8 cellular contexts compared by ENCODE assay signal in the genomic region with DNA sequence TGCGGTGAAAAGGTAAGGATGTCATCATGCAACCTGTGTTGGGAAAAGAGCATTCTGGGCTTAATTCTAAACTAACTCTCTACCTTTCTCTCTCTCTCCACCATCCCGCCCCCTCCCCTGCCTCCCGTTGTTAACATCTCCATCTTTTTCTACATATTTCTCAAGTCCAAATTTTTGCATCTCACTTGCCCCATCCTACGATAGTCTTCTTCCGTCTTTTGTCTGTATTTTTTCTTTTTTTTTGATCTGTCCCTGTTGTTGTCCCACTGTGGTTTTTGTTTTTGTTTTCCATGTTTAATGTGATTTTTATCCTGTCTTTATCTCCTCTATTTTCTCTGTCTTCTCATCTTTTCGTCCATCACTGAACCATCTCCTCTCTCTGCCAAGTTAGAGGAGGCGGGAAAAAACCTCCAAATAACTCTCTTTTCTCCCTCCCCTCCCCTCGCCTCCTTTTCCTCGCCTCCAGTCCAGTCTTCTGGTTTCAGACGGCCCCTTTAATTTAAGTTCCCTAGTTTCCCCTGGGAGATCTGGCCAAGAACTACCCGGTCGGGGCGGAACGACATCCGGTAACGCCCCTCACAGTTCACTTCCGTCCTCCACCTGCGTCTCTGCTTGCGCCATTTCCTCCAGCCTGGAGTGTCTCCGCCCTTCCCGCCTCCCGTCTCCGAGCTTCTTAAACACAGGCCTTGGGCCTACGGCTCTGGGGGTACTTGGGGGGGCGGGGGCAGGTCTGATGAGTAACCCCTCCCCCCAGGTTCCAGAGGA. TPM values are rescaled to one million over a fixed set of nuclear protein-coding genes. Genes with fewer than 3 reads are reported as not detected.
A peak's percentile ranks its signal among the peaks of the same experiment; 100 is the strongest.
DNase-seq lines count a peak whose midpoint lies in the region; ATAC-seq and TF ChIP-seq lines count a peak whose summit lies in the region.

A gene with protein sequence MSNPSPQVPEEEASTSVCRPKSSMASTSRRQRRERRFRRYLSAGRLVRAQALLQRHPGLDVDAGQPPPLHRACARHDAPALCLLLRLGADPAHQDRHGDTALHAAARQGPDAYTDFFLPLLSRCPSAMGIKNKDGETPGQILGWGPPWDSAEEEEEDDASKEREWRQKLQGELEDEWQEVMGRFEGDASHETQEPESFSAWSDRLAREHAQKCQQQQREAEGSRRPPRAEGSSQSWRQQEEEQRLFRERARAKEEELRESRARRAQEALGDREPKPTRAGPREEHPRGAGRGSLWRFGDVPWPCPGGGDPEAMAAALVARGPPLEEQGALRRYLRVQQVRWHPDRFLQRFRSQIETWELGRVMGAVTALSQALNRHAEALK (plus strand): TSS at position 647 of the 765 bp plus-strand sequence. CDS start 87 bp downstream, at position 734.

- peaks cover 72% of the 10 kb centered on the region for H3K4me1 Mint-ChIP-seq in activated naive CD4-positive, alpha-beta T cell treated with anti-CD3 and anti-CD28 coated beads, Interleukin-2, amount 10 ng/mL, durations not matched to agents 7 days and 5 days

- H3K4me1 ChIP-seq in SK-N-SH (ENCODE audit: control insufficient read depth in 1 of 2, insufficient read depth in 2 of 2, low read depth in 1 of 2, low read length in 1 of 2) (peaks cover 8 to 11% of the 10 kb centered on the region in 2 experiments; a peak in 3 of 4 replicates), gastroesophageal sphincter (peaks cover 4 to 56% (median 18%) of the 10 kb centered on the region in 3 donors), neutrophil (ENCODE audit: control insufficient read depth in 1 of 2, insufficient read depth in 1 of 2, low read depth in 1 of 2, low read length in 1 of 2) (peaks cover 56 to 58% of the 10 kb centered on the region in 2 experiments)

- H3K27me3 Mint-ChIP-seq in activated naive CD4-positive, alpha-beta T cell treated with anti-CD3 and anti-CD28 coated beads, Interleukin-2, amount 10 ng/mL, durations not matched to agents 7 days and 5 days: no peaks in the 10 kb centered on the region

- H3K27me3 ChIP-seq in SK-N-SH (ENCODE audit: insufficient read depth) (no peaks in the 10 kb centered on the region), gastroesophageal sphincter (no peaks in the 10 kb centered on the region), neutrophil (no peaks in the 10 kb centered on the region)

- CTCF ChIA-PET in SK-N-SH (lab: Yijun Ruan, JAX): interaction anchor here (0.6 to 11.9 kb wide), 29 partner anchors 8 to 643 kb away, joined by 3 to 301 read pairs (median 3); a partner anchor contains a TSS
- CTCF ChIA-PET in activated naive CD4-positive, alpha-beta T cell treated with anti-CD3 and anti-CD28 coated beads, Interleukin-2, amount 10 ng/mL, durations not matched to agents 7 days and 5 days (lab: Charles Lee): interaction anchor here (0.7 to 17.7 kb wide), 7 partner anchors 12 to 405 kb away, joined by 3 to 1087 read pairs (median 4); a partner anchor contains a TSS

- H3K4me3 Mint-ChIP-seq in activated naive CD4-positive, alpha-beta T cell treated with anti-CD3 and anti-CD28 coated beads, Interleukin-2, amount 10 ng/mL, durations not matched to agents 7 days and 5 days: peak within 1 kb of the TSS; percentile 80

- TF ChIP-seq EP300 in SK-N-SH (IDR thresholded peaks at IDR 0.05; ENCODE audit: borderline replicate concordance in 1 of 2, low read depth in 1 of 2, low read length in 1 of 2) (no peak), gastroesophageal sphincter (IDR thresholded peaks at IDR 0.05) (no peak)

- H3K36me3 Mint-ChIP-seq in activated naive CD4-positive, alpha-beta T cell treated with anti-CD3 and anti-CD28 coated beads, Interleukin-2, amount 10 ng/mL, durations not matched to agents 7 days and 5 days: peaks cover 13% of the 10 kb centered on the region

- peak within 1 kb of the TSS; percentile 74 to 78 for H3K27ac ChIP-seq in SK-N-SH (ENCODE audit: low read depth in 2 of 2, low read length in 1 of 2)
- H3K27ac ChIP-seq in gastroesophageal sphincter: peak within 1 kb of the TSS; percentile 80 to 89 (median 86)
- H3K27ac ChIP-seq in neutrophil: peak within 1 kb of the TSS; percentile 89

- TF ChIP-seq POLR2A in NB4 (IDR thresholded peaks at IDR 0.05; ENCODE audit: extremely low read depth, insufficient read length): peak; percentile 28
- TF ChIP-seq POLR2A in gastroesophageal sphincter (IDR thresholded peaks at IDR 0.05): no peak

- POLR2A ChIA-PET in SK-N-SH (lab: Yijun Ruan, JAX): interaction anchor here (0.6 to 2.4 kb wide), 8 partner anchors 9 to 1425 kb away, joined by 3 to 18 read pairs (median 4); a partner anchor contains a TSS

- under 1% methylated on average over 25 of the region's 25 CpGs for WGBS in SK-N-SH (ENCODE audit: low lambda C conversion rate)
- WGBS in gastroesophageal sphincter (ENCODE audit: low coverage in 1 of 2), 2 donors: 0% methylated on average over 11 to 24 of the region's 25 CpGs

- no peak for TF ChIP-seq RAD21 in SK-N-SH (IDR thresholded peaks at IDR 0.05; ENCODE audit: low read length)

- H3K9me3 Mint-ChIP-seq in activated naive CD4-positive, alpha-beta T cell treated with anti-CD3 and anti-CD28 coated beads, Interleukin-2, amount 10 ng/mL, durations not matched to agents 7 days and 5 days: no peaks in the 10 kb centered on the region

- ATAC-seq in gastroesophageal sphincter: peak; percentile 97

- H3K79me2 ChIP-seq in SK-N-SH (ENCODE audit: insufficient read depth): peaks cover 53% of the 10 kb centered on the region

- H3K36me3 ChIP-seq in SK-N-SH (replicated peaks in 1 of 2; ENCODE audit: control insufficient read depth in 1 of 2, insufficient read depth in 2 of 2, low read length in 1 of 2) (peaks cover 5 to 19% of the 10 kb centered on the region in 2 experiments), gastroesophageal sphincter (peaks cover 0 to 34% of the 10 kb centered on the region in 2 donors), neutrophil (no peaks in the 10 kb centered on the region)

- peaks cover 18% of the 10 kb centered on the region for H3F3A ChIP-seq in SK-N-SH (replicated peaks; ENCODE audit: insufficient read depth)

- H3K4me3 ChIP-seq in NB4 (ENCODE audit: low read depth, low read length): peak within 1 kb of the TSS; percentile 65
- peak within 1 kb of the TSS; percentile 52 to 77 for H3K4me3 ChIP-seq in SK-N-SH (ENCODE audit: low read depth in 2 of 2, low read length in 1 of 2)
- peak within 1 kb of the TSS; percentile 51 to 57 for H3K4me3 ChIP-seq in gastroesophageal sphincter
- H3K4me3 ChIP-seq in neutrophil (ENCODE audit: low read depth in 1 of 2, low read length in 1 of 2): peak within 1 kb of the TSS; percentile 64 to 72

- peak within 1 kb of the TSS; percentile 92 for H3K4me2 ChIP-seq in SK-N-SH

- H3K9me3 ChIP-seq in SK-N-SH (no peaks in the 10 kb centered on the region), gastroesophageal sphincter (no peaks in the 10 kb centered on the region), neutrophil (no peaks in the 10 kb centered on the region)

- peak within 1 kb of the TSS; percentile 88 for H3K9ac ChIP-seq in SK-N-SH

- no peaks in the 10 kb centered on the region for H3K9me2 ChIP-seq in SK-N-SH

- TF ChIP-seq CTCF in NB4 (IDR thresholded peaks at IDR 0.05; ENCODE audit: low read depth, low read length) (no peak), SK-N-SH (IDR thresholded peaks at IDR 0.05) (no peak), gastroesophageal sphincter (IDR thresholded peaks at IDR 0.05) (peak in 1 of 4 experiments; percentile 15), neutrophil (IDR thresholded peaks at IDR 0.05) (peak; percentile 41), subcutaneous adipose tissue (IDR thresholded peaks at IDR 0.05; ENCODE audit: low read depth) (no peak)

- no peaks in the 10 kb centered on the region for H4K20me1 ChIP-seq in SK-N-SH (ENCODE audit: insufficient read depth)

- DNase-seq in Daoy (ENCODE audit: low read depth): peak; percentile 99
- DNase-seq in HCEC 1CT: peak; percentile 98
- DNase-seq in NB4 (ENCODE audit: low read depth): peak; percentile 100
- DNase-seq in SK-N-SH: peak; percentile 90
- DNase-seq in activated naive CD4-positive, alpha-beta T cell treated with anti-CD3 and anti-CD28 coated beads, Interleukin-2, amount 10 ng/mL, durations not matched to agents 7 days and 5 days: peak; percentile 95

- peak within 1 kb of the TSS; percentile 87 for H2AFZ ChIP-seq in SK-N-SH (ENCODE audit: low read depth)

- peak within 1 kb of the TSS; percentile 90 for H3K27ac Mint-ChIP-seq in activated naive CD4-positive, alpha-beta T cell treated with anti-CD3 and anti-CD28 coated beads, Interleukin-2, amount 10 ng/mL, durations not matched to agents 7 days and 5 days

TF ChIP-seq in SK-N-SH, 30 proteins besides CTCF, POLR2A, EP300 and RAD21 (continues in another document):
- TF ChIP-seq EZH2phosphoT487 (IDR thresholded peaks at IDR 0.05; ENCODE audit: borderline replicate concordance, low read depth): no peak
- TF ChIP-seq POLR2AphosphoS5 (IDR thresholded peaks at IDR 0.05; ENCODE audit: low read depth, low read length): peak; percentile 70
- TF ChIP-seq MXI1 (IDR thresholded peaks at IDR 0.05; ENCODE audit: low read depth, low read length): peak; percentile 57
- TF ChIP-seq FOSL2 (IDR thresholded peaks at IDR 0.05; ENCODE audit: borderline replicate concordance, low read depth): 0 out of 2 replicates have a peak, but pooled peaks have one; percentile 1
- TF ChIP-seq, protein P1, sequence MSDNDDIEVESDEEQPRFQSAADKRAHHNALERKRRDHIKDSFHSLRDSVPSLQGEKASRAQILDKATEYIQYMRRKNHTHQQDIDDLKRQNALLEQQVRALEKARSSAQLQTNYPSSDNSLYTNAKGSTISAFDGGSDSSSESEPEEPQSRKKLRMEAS (IDR thresholded peaks at IDR 0.05; ENCODE audit: low read depth): peak; percentile 86
- TF ChIP-seq FOXJ3 (CRISPR knock-in tag; IDR thresholded peaks at IDR 0.05): no peak
- TF ChIP-seq SMC3 (IDR thresholded peaks at IDR 0.05; ENCODE audit: low read depth, low read length): no peak
- 0 out of 2 replicates have a peak, but pooled peaks have one; percentile 76 for TF ChIP-seq SIN3A (IDR thresholded peaks at IDR 0.05; ENCODE audit: borderline replicate concordance, low read depth, low read length)
- TF ChIP-seq, protein P2, sequence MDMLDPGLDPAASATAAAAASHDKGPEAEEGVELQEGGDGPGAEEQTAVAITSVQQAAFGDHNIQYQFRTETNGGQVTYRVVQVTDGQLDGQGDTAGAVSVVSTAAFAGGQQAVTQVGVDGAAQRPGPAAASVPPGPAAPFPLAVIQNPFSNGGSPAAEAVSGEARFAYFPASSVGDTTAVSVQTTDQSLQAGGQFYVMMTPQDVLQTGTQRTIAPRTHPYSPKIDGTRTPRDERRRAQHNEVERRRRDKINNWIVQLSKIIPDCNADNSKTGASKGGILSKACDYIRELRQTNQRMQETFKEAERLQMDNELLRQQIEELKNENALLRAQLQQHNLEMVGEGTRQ (IDR thresholded peaks at IDR 0.05; ENCODE audit: borderline replicate concordance, low read depth, low read length): no peak

RNA-seq across cellular contexts. Expression of the gene that starts here (rescaled TPM):
- 16.2 and 21.5 TPM in 2 replicates for total RNA-seq in Daoy (2014; rRNA removed; shearing (Covaris generic))
- 14.6 and 17.1 TPM in 2 replicates for polyA plus RNA-seq in SK-N-SH (2012; rRNA removed)
- polyA plus RNA-seq in SK-N-SH (2012; cell fraction: cytosol; rRNA removed): 11.8 and 14.3 TPM in 2 replicates
- 20.8 and 29.3 TPM in 2 replicates for polyA plus RNA-seq in SK-N-SH (2012; cell fraction: nucleus; rRNA removed)
- total RNA-seq in gastroesophageal sphincter (10 to 100 TPM; 21.3 to 44.2 (median 28.5) TPM), subcutaneous adipose tissue (10 to 100 TPM in 3 of 4 donors, 1 to 10 TPM in 1; 5.2 to 54.4 (median 28.1) TPM)

Comparison
In these comparisons a context has a peak if more than half of its experiments do, and no peak if none do; other contexts are left out.
1. Peak in every context shown above with its lines: DNase-seq, ATAC-seq, H3K4me3 ChIP-seq and H3K27ac ChIP-seq.